33 cellular contexts compared by ENCODE assay signal in genomic region chrX:144716187-144716586, GRCh38.
"Had no signal": no experiment of that assay in that cellular context is flagged by ENCODE, and none has a peak within 500 bp of the region (broad histone marks: within the 10 kb centered on the region; RNA-seq: fewer than 3 reads in every experiment).

No MANE protein-coding gene starts in this region.

- H3K27me3 Mint-ChIP-seq: activated B cell treated with CpG ODN at 0.5 μM for 24 hours; activated CD8-positive, alpha-beta T cell treated with anti-CD3 and anti-CD28 coated beads for 36 hours; activated naive CD4-positive, alpha-beta T cell treated with anti-CD3 and anti-CD28 coated beads, Interleukin-2, amount 50 U/mL, for 24 hours; activated naive CD8-positive, alpha-beta T cell treated with anti-CD3 and anti-CD28 coated beads for 36 hours; activated naive CD8-positive, alpha-beta T cell treated with anti-CD3 and anti-CD28 coated beads, Interleukin-2, amount 50 U/mL, for 24 hours; central memory CD8-positive, alpha-beta T cell; dendritic cell treated with granulocyte-macrophage colony-stimulating factor and Interleukin-4, amounts not matched to agents 40 ng/mL and 50 ng/mL, for 4 days had no signal

- FAIRE-seq: bronchial epithelial cell, frontal cortex had no signal

- H3K4me1 Mint-ChIP-seq: activated B cell treated with CpG ODN at 0.5 μM for 24 hours; activated naive CD4-positive, alpha-beta T cell treated with anti-CD3 and anti-CD28 coated beads, Interleukin-2, amount 50 U/mL, for 24 hours; activated naive CD8-positive, alpha-beta T cell treated with anti-CD3 and anti-CD28 coated beads for 36 hours; activated naive CD8-positive, alpha-beta T cell treated with anti-CD3 and anti-CD28 coated beads, Interleukin-2, amount 50 U/mL, for 24 hours; brain; central memory CD8-positive, alpha-beta T cell; endodermal cell had no signal

- H3K27ac Mint-ChIP-seq: activated B cell treated with CpG ODN at 0.5 μM for 24 hours; activated CD8-positive, alpha-beta T cell treated with anti-CD3 and anti-CD28 coated beads for 36 hours; activated naive CD4-positive, alpha-beta T cell treated with anti-CD3 and anti-CD28 coated beads for 36 hours; activated naive CD4-positive, alpha-beta T cell treated with anti-CD3 and anti-CD28 coated beads, Interleukin-2, amount 50 U/mL, for 24 hours; activated naive CD8-positive, alpha-beta T cell treated with anti-CD3 and anti-CD28 coated beads for 36 hours; activated naive CD8-positive, alpha-beta T cell treated with anti-CD3 and anti-CD28 coated beads, Interleukin-2, amount 50 U/mL, for 24 hours; activated T-helper 2 cell treated with anti-CD3 and anti-CD28 coated beads, Interferon-gamma antibody, Interleukin-2, Interleukin-4, amounts not matched to agents 10 μg/mL and 5 μg/mL and 100 μg/mL, durations not matched to agents 14 hours and 24 hours and 36 hours; brain; dendritic cell treated with granulocyte-macrophage colony-stimulating factor and Interleukin-4, amounts not matched to agents 40 ng/mL and 50 ng/mL, for 4 days; endodermal cell; T-helper 2 cell treated with Interferon-gamma antibody and Interleukin-4, amounts not matched to agents 5 μg/mL and 100 μg/mL, for 36 hours had no signal

- DNase-seq: activated B cell treated with CpG ODN at 0.5 μM for 24 hours; activated CD4-positive, alpha-beta T cell treated with anti-CD3 and anti-CD28 coated beads for 48 hours; activated CD4-positive, alpha-beta T cell treated with anti-CD3 and anti-CD28 coated beads, Interleukin-2, amount 50 U/mL, for 1 hour; activated CD4-positive, alpha-beta T cell treated with anti-CD3 and anti-CD28 coated beads, Interleukin-2, amount 50 U/mL, for 48 hours; activated CD8-positive, alpha-beta memory T cell treated with anti-CD3 and anti-CD28 coated beads for 24 hours; activated CD8-positive, alpha-beta T cell treated with anti-CD3 and anti-CD28 coated beads for 36 hours; activated effector memory CD4-positive, alpha-beta T cell treated with anti-CD3 and anti-CD28 coated beads, Interleukin-2, amount 50 U/mL, for 16 hours; activated naive CD4-positive, alpha-beta T cell treated with anti-CD3 and anti-CD28 coated beads for 36 hours; activated naive CD8-positive, alpha-beta T cell treated with anti-CD3 and anti-CD28 coated beads for 36 hours; activated naive CD8-positive, alpha-beta T cell treated with anti-CD3 and anti-CD28 coated beads, Interleukin-2, amount 50 U/mL, for 24 hours; activated T-cell treated with anti-CD3 and anti-CD28 coated beads, Interleukin-2, amount 50 U/mL, for 4 hours; adrenal gland; amygdala; aorta; dorsolateral prefrontal cortex; effector memory CD4-positive, alpha-beta T cell; endodermal cell; foreskin fibroblast; head of caudate nucleus; hippocampal formation; T1000; WERI-Rb-1 had no signal

- H3K27ac ChIP-seq: adrenal gland, coronary artery, WERI-Rb-1 had no signal

- ATAC-seq: activated CD4-positive, CD25-positive, alpha-beta regulatory T cell treated with anti-CD3 and anti-CD28 coated beads, Interleukin-2, amount 50 U/mL, for 24 hours; activated CD8-positive, alpha-beta T cell treated with anti-CD3 and anti-CD28 coated beads for 36 hours; activated naive CD8-positive, alpha-beta T cell treated with anti-CD3 and anti-CD28 coated beads, Interleukin-2, amount 50 U/mL, for 24 hours; activated T-cell treated with anti-CD3 and anti-CD28 coated beads, Interleukin-2, amount 50 U/mL, for 4 hours; esophagus mucosa had no signal

- H3K9me3 ChIP-seq: adrenal gland had no signal

- H3K36me3 Mint-ChIP-seq: activated naive CD4-positive, alpha-beta T cell treated with anti-CD3 and anti-CD28 coated beads, Interleukin-2, amount 50 U/mL, for 24 hours; activated naive CD8-positive, alpha-beta T cell treated with anti-CD3 and anti-CD28 coated beads for 36 hours; brain had no signal

- H3K4me3 Mint-ChIP-seq: activated B cell treated with CpG ODN at 0.5 μM for 24 hours; activated CD8-positive, alpha-beta T cell treated with anti-CD3 and anti-CD28 coated beads for 36 hours; activated naive CD4-positive, alpha-beta T cell treated with anti-CD3 and anti-CD28 coated beads for 36 hours; activated naive CD4-positive, alpha-beta T cell treated with anti-CD3 and anti-CD28 coated beads, Interleukin-2, amount 50 U/mL, for 24 hours; activated naive CD8-positive, alpha-beta T cell treated with anti-CD3 and anti-CD28 coated beads for 36 hours; activated naive CD8-positive, alpha-beta T cell treated with anti-CD3 and anti-CD28 coated beads, Interleukin-2, amount 50 U/mL, for 24 hours; activated T-cell treated with anti-CD3 and anti-CD28 coated beads, Interleukin-2, amount 50 U/mL, for 4 hours; brain; central memory CD8-positive, alpha-beta T cell; dendritic cell treated with granulocyte-macrophage colony-stimulating factor and Interleukin-4, amounts not matched to agents 40 ng/mL and 50 ng/mL, for 4 days; endodermal cell; T-helper 2 cell treated with Interferon-gamma antibody and Interleukin-4, amounts not matched to agents 5 μg/mL and 100 μg/mL, for 36 hours had no signal

- H3K27me3 ChIP-seq: adrenal gland had no signal

- H3K9me3 Mint-ChIP-seq: activated naive CD4-positive, alpha-beta T cell treated with anti-CD3 and anti-CD28 coated beads for 36 hours; activated naive CD4-positive, alpha-beta T cell treated with anti-CD3 and anti-CD28 coated beads, Interleukin-2, amount 50 U/mL, for 24 hours; dendritic cell treated with granulocyte-macrophage colony-stimulating factor and Interleukin-4, amounts not matched to agents 40 ng/mL and 50 ng/mL, for 4 days; T-helper 2 cell treated with Interferon-gamma antibody and Interleukin-4, amounts not matched to agents 5 μg/mL and 100 μg/mL, for 36 hours had no signal

- H3K4me1 ChIP-seq: adrenal gland had no signal

- H3K4me3 ChIP-seq: adrenal gland, coronary artery, dorsolateral prefrontal cortex had no signal

- H3K36me3 ChIP-seq: adrenal gland, WERI-Rb-1 had no signal
